10 cellular contexts compared by ENCODE assay signal in the genomic region with DNA sequence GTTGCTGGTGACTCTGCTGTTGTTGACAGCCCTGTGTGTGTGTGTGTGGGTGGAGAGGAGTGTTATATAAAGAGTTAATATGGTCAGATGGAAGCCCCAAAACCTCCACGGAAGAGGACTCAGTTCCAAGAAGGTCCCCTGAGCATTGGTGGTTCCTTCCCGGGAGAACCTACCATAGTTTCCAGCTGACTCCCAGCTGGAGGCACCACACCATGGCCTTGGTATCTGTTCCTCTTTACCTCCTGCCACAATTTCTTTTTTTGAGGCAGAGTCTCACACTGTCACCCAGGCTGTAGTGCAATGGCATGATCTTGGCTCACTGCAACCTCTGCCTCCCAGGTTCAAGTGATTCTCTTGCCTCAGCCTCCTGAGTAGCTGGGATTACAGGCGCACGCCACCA. TPM values are rescaled to one million over a fixed set of nuclear protein-coding genes. Genes with fewer than 3 reads are reported as not detected.
DNase-seq lines count a peak whose midpoint lies in the region; ATAC-seq and TF ChIP-seq lines count a peak whose summit lies in the region.
"Had no signal": no experiment of that assay in that cellular context is flagged by ENCODE, and none has a peak within 500 bp of the region (broad histone marks: within the 10 kb centered on the region; RNA-seq: fewer than 3 reads in every experiment).

No MANE protein-coding gene starts in this region.

- peak overlapping the region; percentile 0 for H3K4me2 ChIP-seq in Loucy (ENCODE audit: low read depth, low read length, poor library complexity, severe bottlenecking)

- no peak overlapping the region for H3K9ac ChIP-seq in Loucy (ENCODE audit: low read depth, low read length, poor library complexity, severe bottlenecking)

- no peak for DNase-seq in immature natural killer cell
- no peak for DNase-seq in GDM1 (lab: John Stamatoyannopoulos, UW)
- DNase-seq in DMS 273 treated with DMSO at 0.1 percent for 48 hours (lab: John Stamatoyannopoulos, UW): no peak
- DNase-seq in NCI-H446 treated with DMSO at 0.1 percent for 48 hours (lab: John Stamatoyannopoulos, UW): no peak
- no peak for DNase-seq in retina
- DNase-seq: MM.1S, SJCRH30 had no signal

- H3K9me3 ChIP-seq in Loucy (ENCODE audit: insufficient read depth, low read depth, low read length): no peaks in the 10 kb centered on the region
- H3K9me3 ChIP-seq: SJCRH30 had no signal

- H3K4me1 ChIP-seq in Loucy (ENCODE audit: insufficient read depth, low read length, poor library complexity, severe bottlenecking): peaks cover 52% of the 10 kb centered on the region
- H3K4me1 ChIP-seq: SJCRH30 had no signal

- H3K36me3 ChIP-seq in Loucy (ENCODE audit: insufficient read depth, low read length): no peaks in the 10 kb centered on the region
- H3K36me3 ChIP-seq: SJCRH30 had no signal

- H3K27ac Mint-ChIP-seq in immature natural killer cell: peak overlapping the region; percentile 99 to 100 (median 100)

- no peaks in the 10 kb centered on the region for H3K9me2 ChIP-seq in Loucy (replicated peaks; ENCODE audit: low read depth, low read length)

- H3K4me3 ChIP-seq in Loucy (ENCODE audit: low read length, poor library complexity, severe bottlenecking): no peak overlapping the region
- H3K4me3 ChIP-seq: SJCRH30 had no signal

- TF ChIP-seq CTCF in Loucy (conservative IDR thresholded peaks at IDR 0.05; ENCODE audit: low read length): no peak

- peak overlapping the region; percentile 36 to 81 (median 70) for H3K4me3 Mint-ChIP-seq in immature natural killer cell

- peak overlapping the region; percentile 45; the same call in 1 of the 2 replicates for H2AFZ ChIP-seq in Loucy (ENCODE audit: low read length)

- peaks cover 25% of the 10 kb centered on the region for H3F3A ChIP-seq in Loucy (ENCODE audit: low read depth)

- peaks cover 64 to 74% of the 10 kb centered on the region in 2 donors for H3K4me1 Mint-ChIP-seq in immature natural killer cell

- no peaks in the 10 kb centered on the region for H3K79me2 ChIP-seq in Loucy (ENCODE audit: insufficient read depth, low read length)

- ATAC-seq in GM18873 (IDR thresholded peaks at IDR 0.05; ENCODE audit: low FRiP score, unreplicated experiment): peak; percentile 33
- ATAC-seq in GM21786 (IDR thresholded peaks at IDR 0.05; ENCODE audit: unreplicated experiment): peak; percentile 32

- H3K36me3 Mint-ChIP-seq in immature natural killer cell: peaks cover 5 to 11% (median 5%) of the 10 kb centered on the region in 3 donors

- peaks cover 24 to 33% (median 27%) of the 10 kb centered on the region in 3 donors for H3K27me3 Mint-ChIP-seq in immature natural killer cell (ENCODE audit: low read depth in 3 of 3)

- H3K27me3 ChIP-seq in Loucy (ENCODE audit: insufficient read depth, low read length, poor library complexity, severe bottlenecking): no peaks in the 10 kb centered on the region
- H3K27me3 ChIP-seq: SJCRH30 had no signal

- no peaks in the 10 kb centered on the region for H4K20me1 ChIP-seq in Loucy (ENCODE audit: insufficient read depth, low read length, poor library complexity, severe bottlenecking)

- H3K9me3 Mint-ChIP-seq in immature natural killer cell: peaks cover 0 to 5% (median under 1%) of the 10 kb centered on the region in 6 donors

RNA-seq across cellular contexts. Expression of gene GNG2, which starts 15.9 kb away (rescaled TPM):
- polyA plus RNA-seq in immature natural killer cell: 100 to 1,000 TPM; 391 to 466 (median 462) TPM
